ENCODE assay signal across 11 cellular contexts in the genomic region with DNA sequence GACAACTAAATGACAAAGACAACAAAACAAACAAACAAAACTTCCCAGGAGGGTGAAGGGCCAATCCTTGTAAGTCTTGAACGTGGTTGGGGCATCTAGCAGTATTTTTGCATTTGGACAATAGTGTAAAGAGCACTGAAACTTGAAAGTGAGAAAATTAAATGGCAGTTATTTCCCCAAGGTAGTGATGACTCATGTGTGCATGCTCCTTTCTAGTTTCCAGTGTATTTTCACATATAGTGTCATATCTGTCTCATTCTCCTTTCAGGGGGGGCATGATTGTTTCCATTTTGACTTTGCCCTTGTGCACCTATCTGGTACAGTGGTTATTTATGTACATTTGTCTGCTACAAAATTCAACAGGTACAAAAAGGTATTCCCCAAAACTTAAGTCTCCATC. TPM values are rescaled to one million over a fixed set of nuclear protein-coding genes. Genes with fewer than 3 reads are reported as not detected.
DNase-seq lines count a peak whose midpoint lies in the region; ATAC-seq and TF ChIP-seq lines count a peak whose summit lies in the region.
"Had no signal": no experiment of that assay in that cellular context is flagged by ENCODE, and none has a peak within 500 bp of the region (broad histone marks: within the 10 kb centered on the region; RNA-seq: fewer than 3 reads in every experiment).

No MANE protein-coding gene starts in this region.

- H3K4me3 ChIP-seq in vagina, result no peak overlapping the region
- H3K4me3 ChIP-seq: prostate gland had no signal

- no peak for TF ChIP-seq POLR2A in vagina (IDR thresholded peaks at IDR 0.05)

- peaks cover 67% of the 10 kb centered on the region for H3K4me1 Mint-ChIP-seq in activated naive CD8-positive, alpha-beta T cell treated with anti-CD3 and anti-CD28 coated beads, Interleukin-2, amount 50 U/mL, for 24 hours

- peaks cover 14% of the 10 kb centered on the region for H3K9me3 Mint-ChIP-seq in activated naive CD8-positive, alpha-beta T cell treated with anti-CD3 and anti-CD28 coated beads, Interleukin-2, amount 50 U/mL, for 24 hours
- H3K9me3 Mint-ChIP-seq: T-cell had no signal

- H3K36me3 Mint-ChIP-seq in activated naive CD8-positive, alpha-beta T cell treated with anti-CD3 and anti-CD28 coated beads, Interleukin-2, amount 50 U/mL, for 24 hours (ENCODE audit: low read depth), result peaks cover 24% of the 10 kb centered on the region

- no peaks in the 10 kb centered on the region for H3K36me3 ChIP-seq in vagina
- H3K36me3 ChIP-seq: prostate gland had no signal

- intact Hi-C loops in left ventricle myocardium superior (cut with micrococcal nuclease) (no loop called here), vagina (cut with DNase I) (no loop called here)

- H3K27me3 ChIP-seq in vagina, result no peaks in the 10 kb centered on the region

- H3K27me3 Mint-ChIP-seq in activated naive CD8-positive, alpha-beta T cell treated with anti-CD3 and anti-CD28 coated beads, Interleukin-2, amount 50 U/mL, for 24 hours, result no peaks in the 10 kb centered on the region
- H3K27me3 Mint-ChIP-seq: T-cell had no signal

- no peak overlapping the region for H3K27ac ChIP-seq in vagina
- H3K27ac ChIP-seq: prostate gland had no signal

- H3K27ac Mint-ChIP-seq in activated naive CD8-positive, alpha-beta T cell treated with anti-CD3 and anti-CD28 coated beads, Interleukin-2, amount 50 U/mL, for 24 hours, result peak overlapping the region; percentile 83
- H3K27ac Mint-ChIP-seq: T-cell had no signal

- DNase-seq in activated naive CD8-positive, alpha-beta T cell treated with anti-CD3 and anti-CD28 coated beads, Interleukin-2, amount 50 U/mL, for 24 hours, result no peak
- DNase-seq in CD1c-positive myeloid dendritic cell (ENCODE audit: extremely low spot score) (no peak), left ventricle myocardium superior (no peak), vagina (ENCODE audit: extremely low spot score in 2 of 2) (no peak)
- DNase-seq: activated naive CD4-positive, alpha-beta T cell treated with anti-CD3 and anti-CD28 coated beads, Interleukin-2, amount 50 U/mL, for 16 hours; NCI-H226; T-cell had no signal

- peaks cover 7% of the 10 kb centered on the region for H3K4me1 ChIP-seq in vagina
- H3K4me1 ChIP-seq: prostate gland had no signal

- peak; percentile 92 for ATAC-seq in GM18867 (IDR thresholded peaks at IDR 0.05; ENCODE audit: unreplicated experiment)
- ATAC-seq in GM21381 (IDR thresholded peaks at IDR 0.05; ENCODE audit: unreplicated experiment), result peak; percentile 85
- peak; percentile 76 for ATAC-seq in HG03097 (IDR thresholded peaks at IDR 0.05; ENCODE audit: low FRiP score, unreplicated experiment)
- peak; percentile 86 for ATAC-seq in activated naive CD8-positive, alpha-beta T cell treated with anti-CD3 and anti-CD28 coated beads, Interleukin-2, amount 50 U/mL, for 24 hours
- ATAC-seq in left ventricle myocardium superior, result no peak
- ATAC-seq: T-cell had no signal

- TF ChIP-seq CTCF in vagina (IDR thresholded peaks at IDR 0.05), result no peak

- H3K4me3 Mint-ChIP-seq in activated naive CD8-positive, alpha-beta T cell treated with anti-CD3 and anti-CD28 coated beads, Interleukin-2, amount 50 U/mL, for 24 hours, result peak overlapping the region; percentile 7
- H3K4me3 Mint-ChIP-seq: T-cell had no signal

- no peaks in the 10 kb centered on the region for H3K9me3 ChIP-seq in vagina
- H3K9me3 ChIP-seq: prostate gland had no signal

RNA-seq across cellular contexts. Expression of a gene that starts 39.5 kb away (rescaled TPM):
- total RNA-seq in left ventricle myocardium superior (71.7 TPM), vagina (27.7 TPM)
